9 cellular contexts compared by ENCODE assay signal in genomic region chr10:74244097-74244685, GRCh38.
A peak's percentile ranks its signal among the peaks of the same experiment; 100 is the strongest.
DNase-seq lines count a peak whose midpoint lies in the region; ATAC-seq and TF ChIP-seq lines count a peak whose summit lies in the region.
"Had no signal": no experiment of that assay in that cellular context is flagged by ENCODE, and none has a peak within 500 bp of the region (broad histone marks: within the 10 kb centered on the region; RNA-seq: fewer than 3 reads in every experiment).

No MANE protein-coding gene starts in this region.

- H3K4me3 ChIP-seq in AG09309 (ENCODE audit: control insufficient read depth, low read depth, low read length): no peak overlapping the region
- H3K4me3 ChIP-seq in coronary artery: no peak overlapping the region
- H3K4me3 ChIP-seq in H7 (ENCODE audit: insufficient read depth, low read depth, low read length): no peak overlapping the region
- no peak overlapping the region for H3K4me3 ChIP-seq in WERI-Rb-1 (ENCODE audit: low read depth, low read length)

- H3K27ac ChIP-seq in coronary artery (no peak overlapping the region), WERI-Rb-1 (no peak overlapping the region)

- no peaks in the 10 kb centered on the region for H3K9me3 ChIP-seq in WERI-Rb-1 (ENCODE audit: severe bottlenecking)

- no peaks in the 10 kb centered on the region for H3K36me3 Mint-ChIP-seq in neural crest cell (ENCODE audit: low read depth)

- H3K36me3 ChIP-seq in H7 (replicated peaks; ENCODE audit: control insufficient read depth, insufficient read depth, low read length) (peaks cover 2% of the 10 kb centered on the region), WERI-Rb-1 (peaks cover 10% of the 10 kb centered on the region)

- no peak overlapping the region for H3K4me3 Mint-ChIP-seq in neural crest cell
- H3K4me3 Mint-ChIP-seq: IgD-negative memory B cell had no signal

- H3K27ac Mint-ChIP-seq in neural crest cell (ENCODE audit: unreplicated experiment): no peak overlapping the region

- DNase-seq in AG09309 (ENCODE audit: low read depth) (no peak), EH (ENCODE audit: low read depth) (peak; percentile 55), NCI-H460 (ENCODE audit: extremely low read depth, low read depth) (peak; percentile 32), coronary artery (ENCODE audit: low spot score) (no peak), neural crest cell (ENCODE audit: low read depth, low spot score) (no peak), H7 (no peak), WERI-Rb-1 (no peak)

- no peaks in the 10 kb centered on the region for H3K27me3 Mint-ChIP-seq in neural crest cell (ENCODE audit: low read depth)
- H3K27me3 Mint-ChIP-seq: IgD-negative memory B cell had no signal

- H3K27me3 ChIP-seq in H7 (ENCODE audit: control insufficient read depth, insufficient read depth, low read length) (no peaks in the 10 kb centered on the region), WERI-Rb-1 (ENCODE audit: insufficient read depth, low read depth, severe bottlenecking) (no peaks in the 10 kb centered on the region)

- ATAC-seq in HG03571 (IDR thresholded peaks at IDR 0.05; ENCODE audit: unreplicated experiment): no peak

- H3K4me1 Mint-ChIP-seq in neural crest cell: no peaks in the 10 kb centered on the region

- H3K9me3 Mint-ChIP-seq in neural crest cell: no peaks in the 10 kb centered on the region
- H3K9me3 Mint-ChIP-seq: IgD-negative memory B cell had no signal

- TF ChIP-seq CTCF in AG09309 (IDR thresholded peaks at IDR 0.05; ENCODE audit: control insufficient read depth, insufficient read depth, low read depth, low read length, missing control alignments) (peak; percentile 41), coronary artery (IDR thresholded peaks at IDR 0.05) (peak; percentile 35), neural crest cell (conservative IDR thresholded peaks at IDR 0.05) (peak; percentile 78), WERI-Rb-1 (IDR thresholded peaks at IDR 0.05; ENCODE audit: low read depth, low read length) (no peak)

Comparison
In these comparisons a context has a peak if more than half of its experiments do, and no peak if none do; other contexts are left out.
1. DNase-seq: peak in EH (single experiment) and NCI-H460 (single experiment); none in AG09309 (single experiment), coronary artery (single experiment), neural crest cell (single experiment), H7 (single experiment) and WERI-Rb-1 (single experiment).